ENCODE assay signal across 9 cellular contexts in the genomic region with DNA sequence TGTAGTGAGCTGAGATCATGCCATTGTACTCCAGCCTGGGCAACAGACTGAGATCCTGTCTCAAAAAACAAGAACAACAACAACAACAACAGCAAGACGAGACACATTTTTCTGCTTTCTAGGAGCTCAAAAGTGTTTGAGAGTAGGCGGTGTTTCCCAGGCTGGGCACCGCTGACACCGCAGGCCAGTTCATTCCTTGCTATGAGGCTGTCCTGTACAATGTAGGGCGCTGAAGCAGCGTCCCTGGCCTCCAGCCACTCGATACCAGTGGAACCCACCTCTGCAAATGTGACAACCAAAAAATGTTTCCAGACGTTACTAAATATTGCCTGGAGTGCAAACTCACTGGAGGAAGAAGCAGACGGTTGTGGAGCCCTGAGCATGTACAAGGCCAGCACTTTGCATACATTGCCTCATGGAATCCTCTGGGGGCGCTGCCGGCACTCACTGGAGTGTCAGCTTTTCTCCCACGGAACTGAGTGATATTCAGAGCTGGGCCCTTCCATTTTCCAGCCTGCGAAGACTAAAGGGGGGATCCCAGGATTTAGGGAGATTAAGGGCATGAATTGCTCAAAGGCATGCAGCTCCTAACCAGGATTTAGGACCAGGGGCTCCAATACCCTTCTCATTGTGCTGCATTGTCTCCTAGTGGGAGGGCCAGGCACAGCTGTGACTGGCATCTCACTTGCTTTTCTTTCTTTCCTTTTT. TPM values are rescaled to one million over a fixed set of nuclear protein-coding genes. Genes with fewer than 3 reads are reported as not detected.
A peak's percentile ranks its signal among the peaks of the same experiment; 100 is the strongest.
DNase-seq lines count a peak whose midpoint lies in the region; ATAC-seq and TF ChIP-seq lines count a peak whose summit lies in the region.
"Had no signal": no experiment of that assay in that cellular context is flagged by ENCODE, and none has a peak within 500 bp of the region (broad histone marks: within the 10 kb centered on the region; RNA-seq: fewer than 3 reads in every experiment).

No MANE protein-coding gene starts in this region.

- POLR2A ChIA-PET in naive thymus-derived CD4-positive, alpha-beta T cell (lab: Charles Lee), result interaction anchor here (0.7 to 1.6 kb wide), 6 partner anchors 18 to 548 kb away, joined by 3 to 7 read pairs (median 4); a partner anchor contains a TSS

- DNase-seq in AG08396 (ENCODE audit: low spot score) (peak; percentile 63), GM20000 (ENCODE audit: low spot score) (no peak), NOMO-1 (lab: John Stamatoyannopoulos, UW; ENCODE audit: unreplicated experiment in 2 of 2) (peak; percentile 59 to 68), erythroblast (lab: John Stamatoyannopoulos, UW) (peak; percentile 75 to 80)
- DNase-seq in activated CD8-positive, alpha-beta memory T cell treated with anti-CD3 and anti-CD28 coated beads, Interleukin-2, amount 10 ng/mL, durations not matched to agents 7 days and 5 days, result peak; percentile 68
- peak in 8 of 9 donors; percentile 31 to 62 (median 51) for DNase-seq in naive thymus-derived CD4-positive, alpha-beta T cell

- peaks cover 10% of the 10 kb centered on the region for H3K4me1 Mint-ChIP-seq in activated CD8-positive, alpha-beta memory T cell treated with anti-CD3 and anti-CD28 coated beads, Interleukin-2, amount 10 ng/mL, durations not matched to agents 7 days and 5 days
- peaks cover 9 to 22% (median 15%) of the 10 kb centered on the region in 7 donors for H3K4me1 Mint-ChIP-seq in naive thymus-derived CD4-positive, alpha-beta T cell

- H3K9me3 Mint-ChIP-seq in activated CD8-positive, alpha-beta memory T cell treated with anti-CD3 and anti-CD28 coated beads, Interleukin-2, amount 10 ng/mL, durations not matched to agents 7 days and 5 days (ENCODE audit: low read depth), result no peaks in the 10 kb centered on the region
- H3K9me3 Mint-ChIP-seq in naive thymus-derived CD4-positive, alpha-beta T cell, result no peaks in the 10 kb centered on the region

- intact Hi-C loops in naive thymus-derived CD4-positive, alpha-beta T cell (cut with micrococcal nuclease), result loop anchor here (1.0 to 5.0 kb wide), 2 partner anchors 33 to 526 kb away; no protein-coding TSS in a partner anchor

- H3K27me3 ChIP-seq in naive thymus-derived CD4-positive, alpha-beta T cell (ENCODE audit: control insufficient read depth in 2 of 2, insufficient read depth in 2 of 2, low read length in 2 of 2), result no peaks in the 10 kb centered on the region
- peaks cover 0 to 3% (median 0%) of the 10 kb centered on the region in 5 donors for H3K27me3 ChIP-seq in subcutaneous abdominal adipose tissue (ENCODE audit: control insufficient read depth in 5 of 5, insufficient read depth in 4 of 5, low read length in 5 of 5)

- CTCF ChIA-PET in activated CD8-positive, alpha-beta memory T cell treated with anti-CD3 and anti-CD28 coated beads, Interleukin-2, amount 10 ng/mL, durations not matched to agents 7 days and 5 days (lab: Charles Lee), result interaction anchor here (0.9 to 11.8 kb wide), 13 partner anchors 13 to 528 kb away, joined by 3 to 251 read pairs (median 6); a partner anchor contains a TSS
- CTCF ChIA-PET in naive thymus-derived CD4-positive, alpha-beta T cell (lab: Charles Lee), result interaction anchor here (0.6 to 7.3 kb wide), 22 partner anchors 9 to 864 kb away, joined by 3 to 120 read pairs (median 4); a partner anchor contains a TSS

- H3K36me3 ChIP-seq in naive thymus-derived CD4-positive, alpha-beta T cell (ENCODE audit: control insufficient read depth in 2 of 3, insufficient read depth in 3 of 3, low read length in 3 of 3), result no peaks in the 10 kb centered on the region
- no peaks in the 10 kb centered on the region for H3K36me3 ChIP-seq in subcutaneous abdominal adipose tissue (ENCODE audit: control insufficient read depth in 5 of 5, insufficient read depth in 5 of 5, low read length in 5 of 5)

- no peak overlapping the region for H3K27ac Mint-ChIP-seq in activated CD8-positive, alpha-beta memory T cell treated with anti-CD3 and anti-CD28 coated beads, Interleukin-2, amount 10 ng/mL, durations not matched to agents 7 days and 5 days
- H3K27ac Mint-ChIP-seq in naive thymus-derived CD4-positive, alpha-beta T cell, result peak overlapping the region in 4 of 9 donors; percentile 17 to 91 (median 28)

- no peak overlapping the region for H3K4me3 Mint-ChIP-seq in activated CD8-positive, alpha-beta memory T cell treated with anti-CD3 and anti-CD28 coated beads, Interleukin-2, amount 10 ng/mL, durations not matched to agents 7 days and 5 days
- H3K4me3 Mint-ChIP-seq in naive thymus-derived CD4-positive, alpha-beta T cell, result no peak overlapping the region

- no peak overlapping the region for H3K27ac ChIP-seq in naive thymus-derived CD4-positive, alpha-beta T cell (ENCODE audit: low read depth, low read length)
- peak overlapping the region; percentile 60 for H3K27ac ChIP-seq in subcutaneous abdominal adipose tissue (ENCODE audit: low read depth, low read length)

- ATAC-seq in activated CD8-positive, alpha-beta memory T cell treated with anti-CD3 and anti-CD28 coated beads, Interleukin-2, amount 10 ng/mL, durations not matched to agents 7 days and 5 days, result peak; percentile 69
- ATAC-seq in naive thymus-derived CD4-positive, alpha-beta T cell, result peak; percentile 79
- ATAC-seq in HG03432 (IDR thresholded peaks at IDR 0.05; ENCODE audit: unreplicated experiment), result no peak

- peaks cover 4% of the 10 kb centered on the region for H3K27me3 Mint-ChIP-seq in activated CD8-positive, alpha-beta memory T cell treated with anti-CD3 and anti-CD28 coated beads, Interleukin-2, amount 10 ng/mL, durations not matched to agents 7 days and 5 days
- peaks cover 0 to 7% (median 0%) of the 10 kb centered on the region in 5 donors for H3K27me3 Mint-ChIP-seq in naive thymus-derived CD4-positive, alpha-beta T cell

- H3K9ac ChIP-seq in subcutaneous abdominal adipose tissue (ENCODE audit: low read length in 5 of 5), result peak overlapping the region in 2 of 5 donors; percentile 30 to 37

- H3K36me3 Mint-ChIP-seq in activated CD8-positive, alpha-beta memory T cell treated with anti-CD3 and anti-CD28 coated beads, Interleukin-2, amount 10 ng/mL, durations not matched to agents 7 days and 5 days, result no peaks in the 10 kb centered on the region
- no peaks in the 10 kb centered on the region for H3K36me3 Mint-ChIP-seq in naive thymus-derived CD4-positive, alpha-beta T cell

- no peaks in the 10 kb centered on the region for H3K9me3 ChIP-seq in naive thymus-derived CD4-positive, alpha-beta T cell (ENCODE audit: control insufficient read depth in 2 of 3, low read length in 3 of 3)
- H3K9me3 ChIP-seq in subcutaneous abdominal adipose tissue (ENCODE audit: control insufficient read depth in 5 of 5, low read length in 5 of 5), result no peaks in the 10 kb centered on the region

- H3K4me1 ChIP-seq in naive thymus-derived CD4-positive, alpha-beta T cell (ENCODE audit: control insufficient read depth in 2 of 2, insufficient read depth in 2 of 2, low read length in 2 of 2), result no peaks in the 10 kb centered on the region
- peaks cover 11 to 57% (median 39%) of the 10 kb centered on the region in 5 donors for H3K4me1 ChIP-seq in subcutaneous abdominal adipose tissue (ENCODE audit: control insufficient read depth in 5 of 5, insufficient read depth in 5 of 5, low read length in 5 of 5)

- H3K4me3 ChIP-seq in naive thymus-derived CD4-positive, alpha-beta T cell (ENCODE audit: low read length), result no peak overlapping the region
- no peak overlapping the region for H3K4me3 ChIP-seq in subcutaneous abdominal adipose tissue (ENCODE audit: low read depth in 1 of 5, low read length in 5 of 5)

- TF ChIP-seq CTCF in GM20000 (IDR thresholded peaks at IDR 0.05; ENCODE audit: extremely low read depth, missing control alignments), result peak; percentile 58

- TF ChIP-seq POLR2A in erythroblast (IDR thresholded peaks at IDR 0.05; ENCODE audit: low read length), result no peak

RNA-seq across cellular contexts. Expression of a gene that starts 5.8 kb away (rescaled TPM):
- total RNA-seq in activated CD8-positive, alpha-beta memory T cell treated with anti-CD3 and anti-CD28 coated beads, Interleukin-2, amount 10 ng/mL, durations not matched to agents 7 days and 5 days, result 10 to 100 TPM; 40.6 to 45.7 TPM
- 10 to 100 TPM; 17.5 to 42.3 (median 37.3) TPM for total RNA-seq in naive thymus-derived CD4-positive, alpha-beta T cell
- 10 to 100 TPM; 27.8 to 33.2 TPM for polyA plus RNA-seq in naive thymus-derived CD4-positive, alpha-beta T cell

RNA-seq across cellular contexts. Expression of a gene that starts 24.1 kb away (rescaled TPM):
- 100 to 1,000 TPM; 365 to 501 TPM for total RNA-seq in activated CD8-positive, alpha-beta memory T cell treated with anti-CD3 and anti-CD28 coated beads, Interleukin-2, amount 10 ng/mL, durations not matched to agents 7 days and 5 days
- total RNA-seq in naive thymus-derived CD4-positive, alpha-beta T cell, result 100 to 1,000 TPM; 235 to 293 (median 244) TPM
- 100 to 1,000 TPM in 1 of 2 donors, 10 to 100 TPM in 1; 68.9 to 118 TPM for polyA plus RNA-seq in naive thymus-derived CD4-positive, alpha-beta T cell

RNA-seq across cellular contexts. Expression of a gene that starts 36.3 kb away (rescaled TPM):
- total RNA-seq in activated CD8-positive, alpha-beta memory T cell treated with anti-CD3 and anti-CD28 coated beads, Interleukin-2, amount 10 ng/mL, durations not matched to agents 7 days and 5 days, result 10 to 100 TPM; 64.8 to 81.6 TPM
- total RNA-seq in naive thymus-derived CD4-positive, alpha-beta T cell, result 10 to 100 TPM; 35.2 to 67.4 (median 61.5) TPM
- 100 to 1,000 TPM in 1 of 2 donors, 10 to 100 TPM in 1; 98.6 to 162 TPM for polyA plus RNA-seq in naive thymus-derived CD4-positive, alpha-beta T cell

RNA-seq across cellular contexts. Expression of a gene that starts 39.5 kb away (rescaled TPM):
- total RNA-seq in activated CD8-positive, alpha-beta memory T cell treated with anti-CD3 and anti-CD28 coated beads, Interleukin-2, amount 10 ng/mL, durations not matched to agents 7 days and 5 days, result 1 to 10 TPM in 1 of 2 experiments, under 1 TPM in 1; 0.96 to 3.6 TPM
- 1 to 10 TPM in 3 of 5 experiments, under 1 TPM in 2; 0.57 to 3.2 (median 1.0) TPM for total RNA-seq in naive thymus-derived CD4-positive, alpha-beta T cell
- not detected for polyA plus RNA-seq in naive thymus-derived CD4-positive, alpha-beta T cell
- total RNA-seq: pulmonary artery endothelial cell had no signal
